In the genomic region with DNA sequence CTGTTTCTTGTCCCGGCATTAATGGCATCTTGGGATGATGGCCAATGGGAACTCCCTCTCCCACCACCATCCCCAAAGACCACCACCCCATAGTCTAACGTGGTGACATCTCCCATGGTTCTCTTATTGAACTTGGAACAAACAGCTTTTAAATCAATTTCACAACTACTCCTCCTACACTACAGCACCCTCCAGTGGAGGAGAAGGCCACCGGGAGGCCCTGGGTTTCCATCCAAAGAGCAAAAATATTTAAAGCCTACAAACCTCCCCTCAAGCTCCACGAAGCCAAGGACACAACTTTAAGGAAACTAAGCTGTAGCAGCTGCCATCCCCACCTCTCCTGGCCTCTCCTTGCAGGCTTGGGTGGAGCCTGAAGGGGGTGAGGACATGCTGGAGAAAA, we compare ENCODE assay signal across 12 cellular contexts.
DNase-seq lines count a peak whose midpoint lies in the region; ATAC-seq and TF ChIP-seq lines count a peak whose summit lies in the region.
"Had no signal": no experiment of that assay in that cellular context is flagged by ENCODE, and none has a peak within 500 bp of the region (broad histone marks: within the 10 kb centered on the region; RNA-seq: fewer than 3 reads in every experiment).

No MANE protein-coding gene starts in this region.

- no peak for ATAC-seq in HG02571 (IDR thresholded peaks at IDR 0.05; ENCODE audit: unreplicated experiment)
- ATAC-seq: activated CD4-positive, alpha-beta T cell treated with anti-CD3 and anti-CD28 coated beads for 36 hours; stimulated activated effector memory CD8-positive, alpha-beta T cell treated with anti-CD3 and anti-CD28 coated beads, Interleukin-12 subunit alpha, Interleukin-12 subunit beta, amount 100 ng/mL, for 72 hours had no signal

- no peak overlapping the region for H3K27ac ChIP-seq in 22Rv1
- H3K27ac ChIP-seq in substantia nigra (ENCODE audit: low read depth, low read length, poor library complexity, severe bottlenecking) = no peak overlapping the region
- H3K27ac ChIP-seq: skin epidermis had no signal

- DNase-seq in RPMI7951 (ENCODE audit: low read depth) (peak; percentile 43), fibroblast of peridontal ligament (ENCODE audit: extremely low read depth) (peak; percentile 37), RKO (ENCODE audit: low spot score) (no peak), NCI-H2029 treated with DMSO at 0.1 percent for 48 hours (lab: John Stamatoyannopoulos, UW) (no peak), substantia nigra (lab: John Stamatoyannopoulos, UW) (no peak)
- DNase-seq: activated CD4-positive, alpha-beta T cell treated with anti-CD3 and anti-CD28 coated beads for 36 hours; CD4-positive, CD25-positive, alpha-beta regulatory T cell had no signal

- TF ChIP-seq CTCF in 22Rv1 (IDR thresholded peaks at IDR 0.05) = peak; percentile 67
- TF ChIP-seq CTCF in GM12873 (IDR thresholded peaks at IDR 0.05; ENCODE audit: insufficient read depth, low read depth, low read length, missing control alignments) = peak; percentile 43

Comparison
In these comparisons a context has a peak if more than half of its experiments do, and no peak if none do; other contexts are left out.
1. DNase-seq: peak in RPMI7951 (single experiment) and fibroblast of peridontal ligament (single experiment); none in RKO (single experiment), NCI-H2029 treated with DMSO at 0.1 percent for 48 hours (single experiment) and substantia nigra (0 of 49).